11 cellular contexts compared by ENCODE assay signal in genomic region chr7:28815369-28815927, GRCh38.
DNase-seq lines count a peak whose midpoint lies in the region; ATAC-seq and TF ChIP-seq lines count a peak whose summit lies in the region.
"Had no signal": no experiment of that assay in that cellular context is flagged by ENCODE, and none has a peak within 500 bp of the region (broad histone marks: within the 10 kb centered on the region; RNA-seq: fewer than 3 reads in every experiment).

No MANE protein-coding gene starts in this region.

- TF ChIP-seq POLR2A in breast epithelium (IDR thresholded peaks at IDR 0.05): no peak
- TF ChIP-seq POLR2A in upper lobe of left lung (IDR thresholded peaks at IDR 0.05): no peak

- H3K9me3 ChIP-seq in mucosa of rectum (ENCODE audit: control insufficient read depth in 2 of 2, low read length in 2 of 2): no peaks in the 10 kb centered on the region
- H3K9me3 ChIP-seq in breast epithelium: no peaks in the 10 kb centered on the region
- no peaks in the 10 kb centered on the region for H3K9me3 ChIP-seq in upper lobe of left lung

- H3K4me3 ChIP-seq in mucosa of rectum (ENCODE audit: low read length in 2 of 2) (no peak overlapping the region), breast epithelium (no peak overlapping the region), upper lobe of left lung (no peak overlapping the region)

- ATAC-seq in GM18870 (IDR thresholded peaks at IDR 0.05; ENCODE audit: unreplicated experiment) (peak; percentile 25), GM21825 (IDR thresholded peaks at IDR 0.05; ENCODE audit: unreplicated experiment) (peak; percentile 37), HG03378 (IDR thresholded peaks at IDR 0.05; ENCODE audit: unreplicated experiment) (peak; percentile 39), upper lobe of left lung (ENCODE audit: low FRiP score in 2 of 2) (no peak)
- ATAC-seq: activated CD4-positive, alpha-beta T cell treated with anti-CD3 and anti-CD28 coated beads for 36 hours; Panc1 had no signal

- no peak overlapping the region for H3K9ac ChIP-seq in mucosa of rectum (ENCODE audit: low read depth in 1 of 2, low read length in 2 of 2)

- WGBS in upper lobe of left lung, 2 donors: 88 to 96% methylated on average over 1 of the region's 1 CpG

- H3K27me3 ChIP-seq in mucosa of rectum (ENCODE audit: control insufficient read depth in 2 of 2, insufficient read depth in 2 of 2, low read length in 2 of 2) (no peaks in the 10 kb centered on the region), breast epithelium (no peaks in the 10 kb centered on the region), upper lobe of left lung (no peaks in the 10 kb centered on the region)

- TF ChIP-seq EP300 in upper lobe of left lung (IDR thresholded peaks at IDR 0.05): no peak

- H3K36me3 ChIP-seq in mucosa of rectum (ENCODE audit: control insufficient read depth in 2 of 2, insufficient read depth in 2 of 2, low read length in 2 of 2): no peaks in the 10 kb centered on the region
- H3K36me3 ChIP-seq in breast epithelium: no peaks in the 10 kb centered on the region
- H3K36me3 ChIP-seq in upper lobe of left lung: peaks cover 0 to 11% (median 0%) of the 10 kb centered on the region in 4 donors

- H3K27ac ChIP-seq in mucosa of rectum (ENCODE audit: low read depth in 2 of 2, low read length in 2 of 2) (peak overlapping the region; percentile 10 to 40), breast epithelium (no peak overlapping the region), upper lobe of left lung (no peak overlapping the region)
- H3K27ac ChIP-seq: epithelial cell of prostate had no signal

- TF ChIP-seq CTCF in breast epithelium (IDR thresholded peaks at IDR 0.05) (no peak), upper lobe of left lung (IDR thresholded peaks at IDR 0.05) (no peak)

- POLR2A ChIA-PET in HEK293T (lab: Yijun Ruan, JAX): no interaction called here

- intact Hi-C loops in breast epithelium (cut with DNase I; ENCODE audit: low total_unique reads): no loop called here

- CTCF ChIA-PET in HEK293T (lab: Yijun Ruan, JAX): no interaction called here

- DNase-seq in breast epithelium (ENCODE audit: low spot score in 2 of 2) (no peak), NCI-H2029 (lab: John Stamatoyannopoulos, UW) (no peak), upper lobe of left lung (no peak), HEK293T (ENCODE audit: extremely low spot score) (no peak)
- DNase-seq: activated CD4-positive, alpha-beta T cell treated with anti-CD3 and anti-CD28 coated beads for 36 hours had no signal

- H3K4me1 ChIP-seq in mucosa of rectum (ENCODE audit: control insufficient read depth in 2 of 2, insufficient read depth in 2 of 2, low read length in 2 of 2) (no peaks in the 10 kb centered on the region), breast epithelium (no peaks in the 10 kb centered on the region), upper lobe of left lung (no peaks in the 10 kb centered on the region)

TF ChIP-seq in HEK293T, 16 proteins besides CTCF, POLR2A, EP300 and RAD21:
- TF ChIP-seq TARDBP (IDR thresholded peaks at IDR 0.05) (no peak), FOXK2 (IDR thresholded peaks at IDR 0.05) (no peak), LEF1 (IDR thresholded peaks at IDR 0.05; ENCODE audit: borderline replicate concordance) (no peak), HDGF (IDR thresholded peaks at IDR 0.05; ENCODE audit: borderline replicate concordance) (no peak)

Comparison
In these comparisons a context has a peak if more than half of its experiments do, and no peak if none do; other contexts are left out.
1. ATAC-seq: peak in GM18870 (single experiment), GM21825 (single experiment) and HG03378 (single experiment); none in upper lobe of left lung (0 of 2).
2. H3K27ac ChIP-seq: peak in mucosa of rectum (2 of 2); none in breast epithelium (0 of 2) and upper lobe of left lung (0 of 4).